ENCODE assay signal across 23 cellular contexts in the genomic region with DNA sequence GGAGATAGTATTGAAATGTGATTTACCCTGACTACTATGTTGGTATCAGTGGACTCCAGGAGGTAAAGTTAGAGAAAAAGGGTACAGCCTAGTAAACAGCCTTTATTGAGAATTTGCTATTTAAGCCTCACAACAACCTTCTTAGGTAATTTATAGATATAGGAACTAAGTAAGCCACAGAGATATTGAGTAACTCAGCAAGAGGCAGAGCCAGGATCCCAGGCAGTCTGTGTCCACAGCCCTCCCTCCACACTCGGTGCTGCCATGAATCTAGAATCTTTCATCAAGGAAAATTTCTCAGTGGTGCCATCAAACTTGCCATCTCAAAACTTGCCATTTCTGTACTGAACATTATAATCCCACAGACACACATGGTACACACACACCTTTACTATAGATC.
DNase-seq lines count a peak whose midpoint lies in the region; ATAC-seq lines count a peak whose summit lies in the region.
"Had no signal": no experiment of that assay in that cellular context is flagged by ENCODE, and none has a peak within 500 bp of the region (broad histone marks: within the 10 kb centered on the region; RNA-seq: fewer than 3 reads in every experiment).

No MANE protein-coding gene starts in this region.

- H3F3A ChIP-seq in GM23248 (ENCODE audit: insufficient read depth): no peaks in the 10 kb centered on the region

- no peak overlapping the region for H3K4me3 ChIP-seq in GM23248
- H3K4me3 ChIP-seq: SJCRH30 had no signal

- H3K9me3 ChIP-seq in GM23248 (ENCODE audit: low read depth): no peaks in the 10 kb centered on the region
- H3K9me3 ChIP-seq: SJCRH30 had no signal

- H3K27ac ChIP-seq in GM23248: no peak overlapping the region
- H3K27ac ChIP-seq: 22Rv1, SJCRH30 had no signal

- no peak overlapping the region for H3K4me2 ChIP-seq in GM23248 (ENCODE audit: unreplicated experiment)

- H2AFZ ChIP-seq in GM23248: no peak overlapping the region

- DNase-seq in SIG-M5 treated with dmso at 0.1 percent for 504 hours (lab: John Stamatoyannopoulos, UW; ENCODE audit: unreplicated experiment) (peak; percentile 61), SIG-M5 (lab: John Stamatoyannopoulos, UW) (no peak), MV-4-11 (lab: John Stamatoyannopoulos, UW) (peak; percentile 73), SKM-1 (lab: John Stamatoyannopoulos, UW; ENCODE audit: unreplicated experiment) (peak; percentile 18), occipital lobe (lab: John Stamatoyannopoulos, UW) (no peak), GM23248 (no peak)
- DNase-seq: ACHN, C1 segment of cervical spinal cord, DMS53, EL, H9, HFFc6, KBM-7, MM.1S, NCI-H1694, NCI-H2081 treated with DMSO at 0.1 percent for 48 hours, NCI-H2171 treated with DMSO at 0.1 percent for 48 hours, NCI-H524 treated with DMSO at 0.1 percent for 48 hours, NCI-H82, SJCRH30 had no signal

- H4K20me1 ChIP-seq in GM23248 (ENCODE audit: insufficient read depth): no peaks in the 10 kb centered on the region

- 56 to 73% methylated on average over 1 of the region's 1 CpG for whole genome bisulfite sequencing in GM23248 (ENCODE audit: low coverage in 1 of 2, low lambda C conversion rate in 2 of 2, missing lambda C conversion rate in 2 of 2), 2 experiments

- no peaks in the 10 kb centered on the region for H3K27me3 ChIP-seq in GM23248 (replicated peaks; ENCODE audit: insufficient read depth)
- H3K27me3 ChIP-seq: SJCRH30 had no signal

- peaks cover 7% of the 10 kb centered on the region; the same call in 1 of the 2 replicates for H3K36me3 ChIP-seq in GM23248 (ENCODE audit: low read depth)

- ATAC-seq in HG03135 (IDR thresholded peaks at IDR 0.05; ENCODE audit: unreplicated experiment) (no peak), GM19035 (IDR thresholded peaks at IDR 0.05; ENCODE audit: unreplicated experiment) (no peak)

- H3K9ac ChIP-seq in GM23248: no peak overlapping the region

- no peaks in the 10 kb centered on the region for H3K9me2 ChIP-seq in GM23248 (ENCODE audit: insufficient read depth)

- H3K79me2 ChIP-seq in GM23248 (ENCODE audit: insufficient read depth): no peaks in the 10 kb centered on the region

- in situ Hi-C loops in GM23248 (cut with MboI): no loop called here

- no peaks in the 10 kb centered on the region for H3K4me1 ChIP-seq in GM23248 (ENCODE audit: insufficient read depth)
- H3K4me1 ChIP-seq: SJCRH30 had no signal

Comparison
In these comparisons a context has a peak if more than half of its experiments do, and no peak if none do; other contexts are left out.
1. DNase-seq: peak in SIG-M5 treated with dmso at 0.1 percent for 504 hours (single experiment), MV-4-11 (single experiment) and SKM-1 (single experiment); none in SIG-M5 (single experiment), occipital lobe (single experiment) and GM23248 (single experiment).